Comparison of ENCODE assay signal across 8 cellular contexts in genomic region chr7:30510124-30511074, GRCh38. TPM values are rescaled to one million over a fixed set of nuclear protein-coding genes. Genes with fewer than 3 reads are reported as not detected.
DNase-seq lines count a peak whose midpoint lies in the region; ATAC-seq, FAIRE-seq and TF ChIP-seq lines count a peak whose summit lies in the region.

No MANE protein-coding gene starts in this region.

- TF ChIP-seq EP300 in K562 (IDR thresholded peaks at IDR 0.05; ENCODE audit: low read length) = no peak

- no peaks in the 10 kb centered on the region for H3K27me3 ChIP-seq in HAP-1 (ENCODE audit: low read depth)
- H3K27me3 ChIP-seq in OCI-LY1 (ENCODE audit: insufficient read depth, low read length) = no peaks in the 10 kb centered on the region
- H3K27me3 ChIP-seq in K562 (ENCODE audit: control insufficient read depth in 2 of 2, insufficient read depth in 2 of 2, low read length in 2 of 2) = no peaks in the 10 kb centered on the region
- H3K27me3 ChIP-seq in testis = no peaks in the 10 kb centered on the region

- H3K9me2 ChIP-seq in OCI-LY1 (ENCODE audit: low read depth, low read length) = no peaks in the 10 kb centered on the region

- H3K4me1 ChIP-seq in HAP-1 = peaks cover 3% of the 10 kb centered on the region
- H3K4me1 ChIP-seq in OCI-LY1 (ENCODE audit: insufficient read depth, low read length, severe bottlenecking) = peaks cover 2% of the 10 kb centered on the region
- H3K4me1 ChIP-seq in K562 (replicated peaks in 1 of 2; ENCODE audit: control insufficient read depth in 2 of 2, insufficient read depth in 2 of 2, low read length in 2 of 2) = no peaks in the 10 kb centered on the region; a peak in 2 of 5 replicates
- peaks cover 3% of the 10 kb centered on the region for H3K4me1 ChIP-seq in testis

- in situ Hi-C loops in HAP-1 (cut with MboI; ENCODE audit: low sequenced_read_pairs) = loop anchor here (10.0 kb wide), 1 partner anchor 54 kb away; no protein-coding TSS in a partner anchor
- in situ Hi-C loops in K562 (cut with MboI) = no loop called here

- H3K27ac ChIP-seq in OCI-LY1 (ENCODE audit: low read depth, low read length, poor library complexity, severe bottlenecking) (no peak overlapping the region), K562 (ENCODE audit: extremely low read depth, low read depth, low read length) (no peak overlapping the region), testis (no peak overlapping the region)

- H4K20me1 ChIP-seq in OCI-LY1 (ENCODE audit: insufficient read depth, low read length) (no peaks in the 10 kb centered on the region), K562 (replicated peaks; ENCODE audit: control insufficient read depth, insufficient read depth, low read length) (no peaks in the 10 kb centered on the region)

- H3K36me3 ChIP-seq in HAP-1 (replicated peaks) (no peaks in the 10 kb centered on the region), OCI-LY1 (ENCODE audit: insufficient read depth, low read length) (no peaks in the 10 kb centered on the region), K562 (ENCODE audit: control insufficient read depth, insufficient read depth, low read length) (no peaks in the 10 kb centered on the region), testis (ENCODE audit: low read depth, missing control alignments) (no peaks in the 10 kb centered on the region)

- TF ChIP-seq POLR2A in K562 (conservative IDR thresholded peaks at IDR 0.05) (no peak), testis (IDR thresholded peaks at IDR 0.05) (no peak)

- CTCF ChIA-PET in K562 (lab: Yijun Ruan, JAX; ENCODE audit: low intra/inter-chr PET ratio) = interaction anchor here (0.6 to 2.1 kb wide), 3 partner anchors 21 to 53 kb away, joined by 3 to 12 read pairs (median 4); no protein-coding TSS in a partner anchor

- H2AFZ ChIP-seq in OCI-LY1 (ENCODE audit: low read length) = no peak overlapping the region
- H2AFZ ChIP-seq in K562 (ENCODE audit: low read depth, low read length) = no peak overlapping the region

- H3K79me2 ChIP-seq in OCI-LY1 (ENCODE audit: insufficient read depth, low read length) (no peaks in the 10 kb centered on the region), K562 (ENCODE audit: control insufficient read depth, insufficient read depth, low read length) (no peaks in the 10 kb centered on the region)

- intact Hi-C loops in K562 (cut with micrococcal nuclease) (loop anchor here (1.0 to 5.0 kb wide), 3 partner anchors 37 to 232 kb away; no protein-coding TSS in a partner anchor), testis (cut with DNase I; ENCODE audit: low total_unique reads) (no loop called here)

- POLR2A ChIA-PET in K562 (lab: Yijun Ruan, JAX) = interaction anchor here (1.2 to 1.7 kb wide), 2 partner anchors 16 to 78 kb away, joined by 3 to 4 read pairs; no protein-coding TSS in a partner anchor

- H3F3A ChIP-seq in OCI-LY1 (ENCODE audit: insufficient read depth, low read length) = no peaks in the 10 kb centered on the region

- no TSS peak for BruUV-seq in K562 (replicated peaks; lab: Mats Ljungman, UMichigan)

- DNase-seq in NCI-H146 (lab: John Stamatoyannopoulos, UW) = peak; percentile 23
- DNase-seq in NCI-H146 treated with DMSO at 0.1 percent for 48 hours (lab: John Stamatoyannopoulos, UW; ENCODE audit: unreplicated experiment) = no peak
- DNase-seq in HAP-1 (ENCODE audit: low spot score in 2 of 2) = peak; percentile 52 to 62
- peak; percentile 20 to 65 (median 42) for DNase-seq in K562 (ENCODE audit: extremely low read depth in 1 of 4, low spot score in 3 of 4)
- peak; percentile 63 for DNase-seq in kidney tubule cell (ENCODE audit: low spot score)
- DNase-seq in testis = no peak

- peak; percentile 40 to 77 for TF ChIP-seq RAD21 in K562 (CRISPR knock-in tag; conservative IDR thresholded peaks at IDR 0.05 in 1 of 2, IDR thresholded peaks at IDR 0.05 in 1 of 2)

- H3K9ac ChIP-seq in OCI-LY1 (ENCODE audit: low read length) (no peak overlapping the region), K562 (ENCODE audit: insufficient read depth in 1 of 2, low read depth in 2 of 2, low read length in 2 of 2) (no peak overlapping the region)

- H3K9me1 ChIP-seq in K562 (ENCODE audit: control insufficient read depth, insufficient read depth, low read length) = no peaks in the 10 kb centered on the region

- WGBS in K562 (ENCODE audit: insufficient coverage, low coverage, missing lambda C conversion rate) = 45% methylated on average over 4 of the region's 4 CpGs
- WGBS in testis, 2 donors = 69 to 78% methylated on average over 4 of the region's 4 CpGs

- H3K4me2 ChIP-seq in OCI-LY1 (ENCODE audit: low read length) (no peak overlapping the region), K562 (ENCODE audit: insufficient read depth, low read length) (no peak overlapping the region)

- H3K4me3 ChIP-seq in HAP-1 (no peak overlapping the region), OCI-LY1 (ENCODE audit: low read depth, low read length, poor library complexity, severe bottlenecking) (no peak overlapping the region), K562 (no peak overlapping the region), testis (no peak overlapping the region)

- peak; percentile 88 for FAIRE-seq in K562 (lab: Jason Lieb, UNC)

- H3K9me3 ChIP-seq in HAP-1 = no peaks in the 10 kb centered on the region
- 0 out of 2 replicates have a peak, but pooled peaks cover 3% of the 10 kb centered on the region for H3K9me3 ChIP-seq in OCI-LY1 (ENCODE audit: low read length)
- H3K9me3 ChIP-seq in K562 (replicated peaks; ENCODE audit: control insufficient read depth, insufficient read depth, low read depth, low read length) = no peaks in the 10 kb centered on the region; the same call in 1 of the 2 replicates
- no peaks in the 10 kb centered on the region for H3K9me3 ChIP-seq in testis

- TF ChIP-seq CTCF in OCI-LY1 (IDR thresholded peaks at IDR 0.05; ENCODE audit: low read length) (peak; percentile 96), K562 (IDR thresholded peaks at IDR 0.05 in 2 of 3, conservative IDR thresholded peaks at IDR 0.05 in 1 of 3; ENCODE audit: insufficient read depth in 2 of 3, low read depth in 1 of 3, low read length in 3 of 3) (peak; percentile 66 to 81 (median 78); a peak in 5 of 6 replicates), testis (IDR thresholded peaks at IDR 0.05) (peak; percentile 54 to 85 (median 84))

- ATAC-seq in K562 (peak; percentile 80), GM21367 (IDR thresholded peaks at IDR 0.05; ENCODE audit: unreplicated experiment) (no peak)

TF ChIP-seq in K562, 482 proteins besides CTCF, POLR2A, EP300 and RAD21 (continues in another document):
- no peak for TF ChIP-seq BRD9 (IDR thresholded peaks at IDR 0.05; ENCODE audit: low read depth, partially characterized antibody)
- TF ChIP-seq ZNF134 (CRISPR knock-in tag; conservative IDR thresholded peaks at IDR 0.05) = no peak
- TF ChIP-seq ARID2 (IDR thresholded peaks at IDR 0.05) = peak; percentile 28; the same call in 1 of the 2 replicates

RNA-seq across cellular contexts. Expression of gene GGCT, which starts 5.8 kb away (rescaled TPM):
- total RNA-seq in K562 (2011; cell fraction: chromatin; rRNA removed; ENCODE audit: low replicate concordance) = 9.2 and 19.4 TPM in 2 replicates
- 9.2 and 13.2 TPM in 2 replicates for total RNA-seq in K562 (2011; cell fraction: nucleolus; rRNA removed)
- 15.5 and 27.6 TPM in 2 replicates for total RNA-seq in K562 (2011; cell fraction: nucleoplasm; rRNA removed)
- 109 and 110 TPM in 2 replicates for total RNA-seq in K562 (2014; rRNA removed)
- total RNA-seq in K562 (2014; rRNA removed; fragmentation: Illumina TruSeq; extraction: Trizol) = 157 and 168 TPM in 2 replicates
- total RNA-seq in K562 (2015; rRNA removed; fragmentation: Illumina TruSeq; extraction: Trizol) = 119 and 136 TPM in 2 replicates
- 97.1 and 98.3 TPM in 2 replicates for total RNA-seq in K562 (2021)
- polyA plus RNA-seq in K562 (2011; rRNA removed) = 58.6 and 79.0 TPM in 2 replicates
- 36.9 and 38.3 TPM in 2 replicates for polyA plus RNA-seq in K562 (2011; cell fraction: cytosol; rRNA removed)
- 25.2 and 29.3 TPM in 2 replicates for polyA plus RNA-seq in K562 (2011; cell fraction: nucleus; rRNA removed)
- 111 and 128 TPM in 2 replicates for polyA plus RNA-seq in K562 (2012)
- polyA plus RNA-seq in K562 (2014; fragmentation: Illumina TruSeq; extraction: Trizol) = 127 and 133 TPM in 2 replicates
- polyA plus RNA-seq in K562 (2014; fragmentation: Nextera tagmentation; extraction: Ambion mirVana) = 100 to 1,000 TPM; 285 to 349 TPM
- polyA plus RNA-seq in K562 (2014; rRNA removed) = 174 and 176 TPM in 2 replicates
- 15.7 and 17.3 TPM in 2 replicates for polyA minus RNA-seq in K562 (2011; rRNA and poly(A)+ RNA removed)
- polyA minus RNA-seq in K562 (2011; cell fraction: cytosol; rRNA and poly(A)+ RNA removed) = 9.3 and 13.7 TPM in 2 replicates
- 11.4 and 12.6 TPM in 2 replicates for polyA minus RNA-seq in K562 (2011; cell fraction: nucleus; rRNA and poly(A)+ RNA removed)
- total RNA-seq in testis = 10 to 100 TPM; 14.7 to 17.8 TPM
- 21.8 TPM for polyA plus RNA-seq in testis (ENCODE audit: insufficient read depth, low read depth, low replicate concordance)

RNA-seq across cellular contexts. Expression of gene NOD1, which starts 31.8 kb away (rescaled TPM):
- total RNA-seq in K562 (2011; cell fraction: chromatin; rRNA removed; ENCODE audit: low replicate concordance) = 13.2 and 16.4 TPM in 2 replicates
- total RNA-seq in K562 (2011; cell fraction: nucleolus; rRNA removed) = 7.0 and 9.2 TPM in 2 replicates
- total RNA-seq in K562 (2011; cell fraction: nucleoplasm; rRNA removed) = 8.9 and 9.9 TPM in 2 replicates
- total RNA-seq in K562 (2014; rRNA removed) = 3.7 and 3.9 TPM in 2 replicates
- total RNA-seq in K562 (2014; rRNA removed; fragmentation: Illumina TruSeq; extraction: Trizol) = 4.4 and 4.5 TPM in 2 replicates
- total RNA-seq in K562 (2015; rRNA removed; fragmentation: Illumina TruSeq; extraction: Trizol) = 4.7 and 5.3 TPM in 2 replicates
- total RNA-seq in K562 (2021) = 6.6 and 7.1 TPM in 2 replicates
- 4.8 and 5.2 TPM in 2 replicates for polyA plus RNA-seq in K562 (2011; rRNA removed)
- 3.3 and 3.9 TPM in 2 replicates for polyA plus RNA-seq in K562 (2011; cell fraction: cytosol; rRNA removed)
- 8.8 and 11.3 TPM in 2 replicates for polyA plus RNA-seq in K562 (2011; cell fraction: nucleus; rRNA removed)
- polyA plus RNA-seq in K562 (2012) = 3.2 and 5.9 TPM in 2 replicates
- polyA plus RNA-seq in K562 (2014; fragmentation: Illumina TruSeq; extraction: Trizol) = 4.2 and 4.8 TPM in 2 replicates
- 1 to 10 TPM in 1 of 2 experiments, under 1 TPM in 1; 0.34 to 1.1 TPM for polyA plus RNA-seq in K562 (2014; fragmentation: Nextera tagmentation; extraction: Ambion mirVana)
- 5.6 and 5.9 TPM in 2 replicates for polyA plus RNA-seq in K562 (2014; rRNA removed)
- polyA minus RNA-seq in K562 (2011; rRNA and poly(A)+ RNA removed) = 3.7 and 5.2 TPM in 2 replicates
- 1.8 and 2.4 TPM in 2 replicates for polyA minus RNA-seq in K562 (2011; cell fraction: cytosol; rRNA and poly(A)+ RNA removed)
- polyA minus RNA-seq in K562 (2011; cell fraction: nucleus; rRNA and poly(A)+ RNA removed) = 5.4 and 9.2 TPM in 2 replicates
- total RNA-seq in testis = 10 to 100 TPM; 11.9 to 12.9 TPM
- 4.6 TPM for polyA plus RNA-seq in testis (ENCODE audit: insufficient read depth, low read depth, low replicate concordance)

Comparison
In these comparisons a context has a peak if more than half of its experiments do, and no peak if none do; other contexts are left out.
1. DNase-seq: peak in NCI-H146 (single experiment), HAP-1 (2 of 2), K562 (4 of 4) and kidney tubule cell (single experiment); none in NCI-H146 treated with DMSO at 0.1 percent for 48 hours (single experiment) and testis (single experiment).
2. Peak in every context shown above with its lines, with median percentiles within 50 percentile points of each other: CTCF ChIP-seq.